ENCODE assay signal across 1 cellular context in genomic region chr3:42535981-42536784, GRCh38.
TF ChIP-seq lines count a peak whose summit lies in the region.

No MANE protein-coding gene starts in this region.

TF ChIP-seq in HepG2, 621 proteins besides CTCF, POLR2A, EP300 and RAD21:
- TF ChIP-seq SMC3 (IDR thresholded peaks at IDR 0.05; ENCODE audit: low read length) (peak; percentile 50), ZNF737 (CRISPR knock-in tag; IDR thresholded peaks at IDR 0.05; ENCODE audit: borderline replicate concordance) (no peak), DMAP1 (CRISPR knock-in tag; IDR thresholded peaks at IDR 0.05) (no peak), ZSCAN20 (CRISPR knock-in tag; IDR thresholded peaks at IDR 0.05; ENCODE audit: borderline replicate concordance) (no peak), STAG1 (CRISPR knock-in tag; IDR thresholded peaks at IDR 0.05) (peak; percentile 41), KDM4B (CRISPR knock-in tag; IDR thresholded peaks at IDR 0.05) (no peak)
